In the genomic region with DNA sequence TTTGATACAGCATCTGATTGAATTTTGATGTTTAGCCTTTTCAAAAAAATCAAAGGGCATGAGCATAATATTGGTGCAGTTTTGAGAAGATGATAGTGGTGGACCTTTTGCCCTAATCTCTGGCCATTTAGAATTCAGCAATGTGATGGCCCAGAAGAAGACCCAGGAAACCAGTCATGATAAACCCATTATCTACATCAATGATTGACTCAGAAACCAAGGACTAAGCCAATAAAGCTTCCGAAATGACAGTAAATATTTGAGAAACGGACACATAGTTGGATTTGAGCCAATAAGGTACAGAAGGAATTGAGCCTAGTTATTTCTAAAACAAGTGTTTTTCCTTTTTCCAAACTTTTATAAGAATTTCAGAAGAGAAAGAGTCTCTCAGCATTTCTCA, we compare ENCODE assay signal across 6 cellular contexts.
"Had no signal": no experiment of that assay in that cellular context is flagged by ENCODE, and none has a peak within 500 bp of the region (broad histone marks: within the 10 kb centered on the region; RNA-seq: fewer than 3 reads in every experiment).

No MANE protein-coding gene starts in this region.

- ATAC-seq: GM23338, K562 had no signal

- H3K4me3 ChIP-seq: GM23338, K562 had no signal

- DNase-seq: H9, HCEC 1CT, IMR-90 had no signal

- H3K27ac ChIP-seq: HL-60 had no signal
